Comparison of ENCODE assay signal across 20 cellular contexts in the genomic region with DNA sequence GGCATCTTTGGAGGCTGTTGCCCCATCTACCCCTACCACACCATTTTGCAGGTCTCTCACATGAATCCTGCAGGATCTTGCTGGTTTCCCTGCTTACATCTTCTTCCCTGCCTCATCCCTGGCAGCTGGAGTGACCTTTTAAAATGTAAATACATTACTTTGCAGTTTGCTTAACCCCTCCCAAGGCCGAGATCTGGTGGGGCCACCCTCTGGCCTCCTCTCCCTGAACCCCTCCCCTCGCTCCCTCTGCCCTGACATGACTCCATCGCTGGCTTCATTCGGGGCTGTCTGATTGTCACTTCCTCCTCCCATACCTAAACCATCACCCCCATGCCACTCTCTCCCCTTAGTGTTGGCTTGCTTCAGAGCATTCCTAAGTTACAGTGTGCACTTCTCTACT. TPM values are rescaled to one million over a fixed set of nuclear protein-coding genes. Genes with fewer than 3 reads are reported as not detected.
DNase-seq lines count a peak whose midpoint lies in the region; ATAC-seq, FAIRE-seq and TF ChIP-seq lines count a peak whose summit lies in the region.
"Had no signal": no experiment of that assay in that cellular context is flagged by ENCODE, and none has a peak within 500 bp of the region (broad histone marks: within the 10 kb centered on the region; RNA-seq: fewer than 3 reads in every experiment).

No MANE protein-coding gene starts in this region.

- no CpG with 5 or more reads among the region's 4 CpGs for WGBS in H9 (ENCODE audit: extremely low coverage, insufficient read length, low lambda C conversion rate)
- WGBS in IMR-90 (ENCODE audit: extremely low coverage in 2 of 2, insufficient read length in 1 of 2), 2 experiments = no CpG with 5 or more reads among the region's 4 CpGs

- TF ChIP-seq CTCF in H9 (conservative IDR thresholded peaks at IDR 0.05) (no peak), IMR-90 (conservative IDR thresholded peaks at IDR 0.05; ENCODE audit: low read depth, low read length) (no peak), mesothelial cell of epicardium (IDR thresholded peaks at IDR 0.05; ENCODE audit: unreplicated experiment) (no peak)

- FAIRE-seq in GM19239 (lab: Jason Lieb, UNC) = no peak

- H2BK20ac ChIP-seq in H9 (ENCODE audit: low read depth, low read length, poor library complexity, severe bottlenecking) (no peak overlapping the region), IMR-90 (ENCODE audit: low read depth, low read length) (peak overlapping the region; percentile 97)

- no peak for TF ChIP-seq POLR2A in IMR-90 (IDR thresholded peaks at IDR 0.05; ENCODE audit: low read depth, low read length)

- DNase-seq in H9 (peak; percentile 80), IMR-90 (no peak), mesothelial cell of epicardium (ENCODE audit: low spot score in 2 of 2, unreplicated experiment in 2 of 2) (no peak), GM19239 (ENCODE audit: insufficient read length, low spot score) (no peak), midbrain (lab: John Stamatoyannopoulos, UW) (no peak)
- DNase-seq: ACHN, AML-193, DMS79 treated with DMSO at 0.1 percent for 48 hours, NCI-H1417 treated with DMSO at 0.1 percent for 48 hours, NCI-H187 treated with DMSO at 0.1 percent for 48 hours, NCI-H2227 treated with DMSO at 0.1 percent for 48 hours, NCI-H524, NCI-H82, PC-3, RPMI8226 had no signal

- H4K91ac ChIP-seq in H9 (ENCODE audit: insufficient read length, low read depth, low read length) = no peak overlapping the region
- H4K91ac ChIP-seq in IMR-90 (ENCODE audit: insufficient read depth, low read depth, low read length) = peak overlapping the region; percentile 87

- H2AFZ ChIP-seq in H9 (ENCODE audit: low read length) (peak overlapping the region; percentile 90), IMR-90 (replicated peaks; ENCODE audit: low read length, poor library complexity) (peak overlapping the region; percentile 60)

- H3K4me3 ChIP-seq in IMR-90 (ENCODE audit: insufficient read depth, low read depth, low read length) (no peak overlapping the region), iPS-15b (ENCODE audit: low read depth, low read length) (peak overlapping the region; percentile 1)

- H2BK5ac ChIP-seq in H9 (ENCODE audit: insufficient read length, low read length) (no peak overlapping the region), IMR-90 (ENCODE audit: low read depth, low read length, poor library complexity, severe bottlenecking) (peak overlapping the region; percentile 66)

- no peak overlapping the region for H2BK120ac ChIP-seq in H9 (ENCODE audit: low read depth, low read length, poor library complexity, severe bottlenecking)
- peak overlapping the region; percentile 96 for H2BK120ac ChIP-seq in IMR-90 (ENCODE audit: low read depth, low read length)

- H3K79me1 ChIP-seq in H9 (ENCODE audit: insufficient read depth, low read depth, low read length, poor library complexity, severe bottlenecking) (no peaks in the 10 kb centered on the region), IMR-90 (ENCODE audit: low read depth in 1 of 2, low read length in 2 of 2) (peaks cover 0 to 12% of the 10 kb centered on the region in 2 experiments; a peak in 2 of 4 replicates)

- H3K4ac ChIP-seq in H9 (ENCODE audit: low read depth, low read length) (no peak overlapping the region), IMR-90 (ENCODE audit: low read depth, low read length) (peak overlapping the region; percentile 91)

- CTCF ChIA-PET in IMR-90 (lab: Yijun Ruan, JAX) = no interaction called here

- H3K23me2 ChIP-seq in H9 (ENCODE audit: insufficient read length, low read depth, low read length, poor library complexity, severe bottlenecking) = no peaks in the 10 kb centered on the region

- H3K36me3 ChIP-seq in IMR-90 (ENCODE audit: control insufficient read depth, insufficient read depth, low read length) (no peaks in the 10 kb centered on the region), iPS-15b (ENCODE audit: control insufficient read depth, insufficient read depth, low read length) (no peaks in the 10 kb centered on the region)

- dilution Hi-C loops in IMR-90 (cut with HindIII; ENCODE audit: low sequenced_read_pairs, unreplicated experiment) = no loop called here

- H3K56ac ChIP-seq in H9 (ENCODE audit: insufficient read length, low read depth, low read length) = no peak overlapping the region
- H3K56ac ChIP-seq in IMR-90 (ENCODE audit: extremely low read depth, insufficient read depth, low read length) = no peak overlapping the region

- TF ChIP-seq RAD21 in IMR-90 (IDR thresholded peaks at IDR 0.05; ENCODE audit: low read length) = no peak

- H3K4me2 ChIP-seq in H9 (ENCODE audit: insufficient read depth, insufficient read length, low read length) (peak overlapping the region; percentile 12), IMR-90 (ENCODE audit: low read depth, low read length) (peak overlapping the region; percentile 40)

- no peak overlapping the region for H3K23ac ChIP-seq in H9 (ENCODE audit: insufficient read length, low read depth, low read length)
- peak overlapping the region; percentile 41; the same call in 1 of the 2 replicates for H3K23ac ChIP-seq in IMR-90 (ENCODE audit: low read depth, low read length)

- peak overlapping the region in 1 of 2 experiments; percentile 10; a peak in 2 of 5 replicates for H3K4me3 Mint-ChIP-seq in H9
- no peak overlapping the region for H3K4me3 Mint-ChIP-seq in mesothelial cell of epicardium

- H3K4me1 Mint-ChIP-seq in H9 (peaks cover 58 to 60% of the 10 kb centered on the region in 2 experiments), mesothelial cell of epicardium (peaks cover 51% of the 10 kb centered on the region)

- H3K9me1 ChIP-seq in IMR-90 (ENCODE audit: insufficient read depth, low read length) = peaks cover 40% of the 10 kb centered on the region

- peak overlapping the region in 2 of 3 experiments; percentile 34 to 75; a peak in 4 of 7 replicates for H3K27ac Mint-ChIP-seq in H9
- peak overlapping the region; percentile 52 for H3K27ac Mint-ChIP-seq in mesothelial cell of epicardium

- H3K4me1 ChIP-seq in H9 (ENCODE audit: insufficient read depth, low read length) = peaks cover 12% of the 10 kb centered on the region; the same call in 1 of the 2 replicates
- H3K4me1 ChIP-seq in IMR-90 (ENCODE audit: control insufficient read depth, insufficient read depth, low read length) = peaks cover 36% of the 10 kb centered on the region
- peaks cover 30% of the 10 kb centered on the region for H3K4me1 ChIP-seq in iPS-15b (ENCODE audit: control insufficient read depth, insufficient read depth, low read length)

- H2BK15ac ChIP-seq in H9 (ENCODE audit: low read depth, low read length) (no peak overlapping the region), IMR-90 (ENCODE audit: low read depth, low read length) (peak overlapping the region; percentile 98; the same call in 2 of the 3 replicates)

- no peak overlapping the region for H3K27ac ChIP-seq in H9 (ENCODE audit: insufficient read length, low read depth, low read length)
- H3K27ac ChIP-seq in IMR-90 (ENCODE audit: insufficient read depth, low read length) = peak overlapping the region; percentile 86
- H3K27ac ChIP-seq: C4-2B had no signal

- H3K9me3 Mint-ChIP-seq in H9 = no peaks in the 10 kb centered on the region
- H3K9me3 Mint-ChIP-seq in mesothelial cell of epicardium = no peaks in the 10 kb centered on the region

- H3K9ac ChIP-seq in H9 (ENCODE audit: extremely low read depth, insufficient read length, low read length) = no peak overlapping the region
- peak overlapping the region; percentile 60 for H3K9ac ChIP-seq in IMR-90 (ENCODE audit: low read depth, low read length)
- no peak overlapping the region for H3K9ac ChIP-seq in iPS-15b (ENCODE audit: low read depth, low read length)

- no peaks in the 10 kb centered on the region for H3K27me3 ChIP-seq in H9 (ENCODE audit: insufficient read depth, low read length)
- H3K27me3 ChIP-seq in IMR-90 (ENCODE audit: control insufficient read depth, insufficient read depth, low read length) = no peaks in the 10 kb centered on the region
- no peaks in the 10 kb centered on the region for H3K27me3 ChIP-seq in iPS-15b (ENCODE audit: control insufficient read depth, insufficient read depth, low read length)

- H2AK5ac ChIP-seq in H9 (ENCODE audit: insufficient read length, low read length) (no peak overlapping the region), IMR-90 (ENCODE audit: low read depth, low read length) (peak overlapping the region; percentile 90)

- H4K5ac ChIP-seq in H9 (ENCODE audit: insufficient read length, low read depth, low read length) (no peak overlapping the region), IMR-90 (ENCODE audit: low read depth, low read length) (peak overlapping the region; percentile 75; the same call in 1 of the 2 replicates)

- no TSS peak for BruUV-seq in IMR-90 (replicated peaks; lab: Mats Ljungman, UMichigan)

- H3K79me2 ChIP-seq in H9 (ENCODE audit: insufficient read depth, low read length) = no peaks in the 10 kb centered on the region

- intact Hi-C loops in IMR-90 (cut with micrococcal nuclease) = loop anchor here (10.0 kb wide), 1 partner anchor 117 kb away; no protein-coding TSS in a partner anchor

- H3K9me3 ChIP-seq in H9 (ENCODE audit: control insufficient read depth, low read depth, low read length) (no peaks in the 10 kb centered on the region), IMR-90 (ENCODE audit: control insufficient read depth, insufficient read depth, low read length) (no peaks in the 10 kb centered on the region), iPS-15b (ENCODE audit: control insufficient read depth, insufficient read depth, low read length) (no peaks in the 10 kb centered on the region)

- no peak overlapping the region for H3T11ph ChIP-seq in H9 (ENCODE audit: low read length)

- in situ Hi-C loops in IMR-90 (cut with MboI; ENCODE audit: low sequenced_read_pairs) = no loop called here

- H4K20me1 ChIP-seq in H9 (ENCODE audit: control insufficient read depth, insufficient read depth, insufficient read length) (no peaks in the 10 kb centered on the region), IMR-90 (ENCODE audit: insufficient read depth, low read length) (no peaks in the 10 kb centered on the region)

- POLR2A ChIA-PET in IMR-90 (lab: Charles Lee; ENCODE audit: unreplicated experiment) = no interaction called here

- ATAC-seq in IMR-90 (ENCODE audit: low read depth) = peak; percentile 25
- no peak for ATAC-seq in GM19035 (IDR thresholded peaks at IDR 0.05; ENCODE audit: unreplicated experiment)
- ATAC-seq: HCT116, PC-3 had no signal

- H4K8ac ChIP-seq in H9 (replicated peaks; ENCODE audit: insufficient read length, low read depth, low read length) (no peak overlapping the region), IMR-90 (ENCODE audit: low read depth in 2 of 2, low read length in 2 of 2) (peak overlapping the region; percentile 88 to 93)

- H3K36me3 Mint-ChIP-seq in H9 (ENCODE audit: insufficient read depth in 1 of 3, low read depth in 3 of 3) (no peaks in the 10 kb centered on the region; a peak in 1 of 7 replicates), mesothelial cell of epicardium (no peaks in the 10 kb centered on the region)

- H2AK9ac ChIP-seq in IMR-90 (replicated peaks; ENCODE audit: low read depth, low read length, poor library complexity) = no peak overlapping the region

- no peak overlapping the region for H3K14ac ChIP-seq in H9 (ENCODE audit: insufficient read depth, low read length)
- H3K14ac ChIP-seq in IMR-90 (replicated peaks; ENCODE audit: low read depth, low read length) = peak overlapping the region; percentile 74

- H3K27me3 Mint-ChIP-seq in H9 (ENCODE audit: low read depth) = peaks cover 3% of the 10 kb centered on the region
- no peaks in the 10 kb centered on the region for H3K27me3 Mint-ChIP-seq in mesothelial cell of epicardium (ENCODE audit: low read depth)

- no peak overlapping the region for H2BK12ac ChIP-seq in H9 (ENCODE audit: insufficient read length, low read depth, low read length)

- H3K18ac ChIP-seq in H9 (ENCODE audit: insufficient read length, low read depth, low read length) (no peak overlapping the region), IMR-90 (ENCODE audit: low read depth, low read length) (peak overlapping the region; percentile 90)

RNA-seq across cellular contexts. Expression of gene PALM2AKAP2, which starts 12.6 kb away (rescaled TPM):
- total RNA-seq in H9 (2021) (3.6 and 4.0 TPM in 2 replicates), IMR-90 (2012; rRNA removed) (14.2 and 20.6 TPM in 2 replicates), mesothelial cell of epicardium (39.7 to 45.1 TPM (median 43.6 TPM) in 3 replicates)
- polyA plus RNA-seq in IMR-90 (2012; rRNA removed) = 3.2 and 3.3 TPM in 2 replicates
- 0.88 and 1.4 TPM in 2 replicates for polyA plus RNA-seq in IMR-90 (2012; cell fraction: cytosol; rRNA removed)
- polyA plus RNA-seq in IMR-90 (2012; cell fraction: nucleus; rRNA removed; ENCODE audit: low replicate concordance) = 0.29 and 2.1 TPM in 2 replicates
- total RNA-seq: G401 had no signal
